In genomic region chr7:159040912-159041711, GRCh38 we compare ENCODE assay signal across 29 cellular contexts.
DNase-seq lines count a peak whose midpoint lies in the region; ATAC-seq and TF ChIP-seq lines count a peak whose summit lies in the region.
"Had no signal": no experiment of that assay in that cellular context is flagged by ENCODE, and none has a peak within 500 bp of the region (broad histone marks: within the 10 kb centered on the region; RNA-seq: fewer than 3 reads in every experiment).

No MANE protein-coding gene starts in this region.

- H2AFZ ChIP-seq in neuronal stem cell (ENCODE audit: low read length): no peak overlapping the region

- H3K4me1 ChIP-seq in neuronal stem cell (ENCODE audit: control insufficient read depth in 2 of 2, insufficient read depth in 1 of 2, low read depth in 1 of 2, low read length in 2 of 2): peaks cover 0 to 5% of the 10 kb centered on the region in 2 donors
- H3K4me1 ChIP-seq in vagina: no peaks in the 10 kb centered on the region
- H3K4me1 ChIP-seq: Caco-2, upper lobe of left lung had no signal

- H3K36me3 ChIP-seq in neuronal stem cell (replicated peaks in 1 of 2; ENCODE audit: control insufficient read depth in 2 of 2, insufficient read depth in 2 of 2, low read length in 2 of 2) (peaks cover 0 to 1% of the 10 kb centered on the region in 2 donors), vagina (no peaks in the 10 kb centered on the region)
- H3K36me3 ChIP-seq: upper lobe of left lung had no signal

- peak overlapping the region; percentile 35 for H2BK5ac ChIP-seq in neuronal stem cell (ENCODE audit: low read length)

- TF ChIP-seq CTCF in coronary artery (IDR thresholded peaks at IDR 0.05) (no peak), vagina (IDR thresholded peaks at IDR 0.05) (no peak)

- H2BK120ac ChIP-seq in neuronal stem cell (ENCODE audit: low read depth, low read length): no peak overlapping the region

- no peak overlapping the region for H2BK12ac ChIP-seq in neuronal stem cell (ENCODE audit: low read length)

- H3K9me3 ChIP-seq in neuronal stem cell (replicated peaks in 1 of 2; ENCODE audit: control insufficient read depth in 2 of 2, insufficient read depth in 1 of 2, low read depth in 1 of 2, low read length in 2 of 2) (peaks cover 2 to 11% of the 10 kb centered on the region in 2 donors), vagina (no peaks in the 10 kb centered on the region)
- H3K9me3 ChIP-seq: Caco-2, SK-N-SH, upper lobe of left lung had no signal

- H3K27me3 ChIP-seq in neuronal stem cell (ENCODE audit: control insufficient read depth in 3 of 3, insufficient read depth in 3 of 3, low read depth in 1 of 3, low read length in 3 of 3): peaks cover 0 to 14% (median 0%) of the 10 kb centered on the region in 3 experiments
- no peaks in the 10 kb centered on the region for H3K27me3 ChIP-seq in vagina
- H3K27me3 ChIP-seq: gastroesophageal sphincter, upper lobe of left lung had no signal

- H3K4ac ChIP-seq in neuronal stem cell (ENCODE audit: low read length): peak overlapping the region; percentile 28

- H3K14ac ChIP-seq in neuronal stem cell (ENCODE audit: low read length): peak overlapping the region; percentile 63

- H2BK15ac ChIP-seq in neuronal stem cell (ENCODE audit: low read length): no peak overlapping the region

- no peak overlapping the region for H2AK5ac ChIP-seq in neuronal stem cell (ENCODE audit: low read depth, low read length)

- intact Hi-C loops in cardiac septum (cut with DNase I): no loop called here
- intact Hi-C loops in left ventricle myocardium superior (cut with micrococcal nuclease): no loop called here
- intact Hi-C loops in vagina (cut with DNase I): no loop called here

- TF ChIP-seq POLR2A in vagina (IDR thresholded peaks at IDR 0.05): no peak

- H3K4me2 ChIP-seq in neuronal stem cell (ENCODE audit: insufficient read depth, low read length, poor library complexity, severe bottlenecking): no peak overlapping the region
- H3K4me2 ChIP-seq: SK-N-SH had no signal

- no peak overlapping the region for H4K91ac ChIP-seq in neuronal stem cell (ENCODE audit: low read depth, low read length, poor library complexity)

- no peaks in the 10 kb centered on the region for H3K79me1 ChIP-seq in neuronal stem cell (ENCODE audit: low read depth, low read length)

- WGBS in neuronal stem cell (ENCODE audit: extremely low coverage in 2 of 2, insufficient read length in 2 of 2, insufficient replicate concordance in 1 of 2), 2 donors: no CpG with 5 or more reads among the region's 24 CpGs

- DNase-seq in cardiac septum (ENCODE audit: low spot score): peak; percentile 74
- DNase-seq in left ventricle myocardium superior: no peak
- DNase-seq in coronary artery (ENCODE audit: low spot score): no peak
- no peak for DNase-seq in neuronal stem cell (ENCODE audit: low spot score)
- DNase-seq in vagina (ENCODE audit: extremely low spot score in 2 of 2): peak; percentile 87 to 93
- no peak for DNase-seq in RPMI8226
- no peak for DNase-seq in DMS 273 (lab: John Stamatoyannopoulos, UW; ENCODE audit: unreplicated experiment)
- DNase-seq in GM03348 (ENCODE audit: low spot score): no peak
- DNase-seq: activated CD4-positive, alpha-beta T cell treated with anti-CD3 and anti-CD28 coated beads for 36 hours; anterior cingulate cortex; Caco-2; caudate nucleus; dermis blood vessel endothelial cell; hippocampal formation; immature natural killer cell; KBM-7; left colon; MM.1S; naive thymus-derived CD4-positive, alpha-beta T cell; NCI-H1436; NCI-H2107; NCI-H446 treated with DMSO at 0.1 percent for 48 hours; occipital lobe; SK-N-SH; small intestine; T-helper 17 cell; upper lobe of left lung had no signal

- no peak overlapping the region for H4K8ac ChIP-seq in neuronal stem cell (ENCODE audit: low read depth, low read length)

- no peak for ATAC-seq in left ventricle myocardium superior
- ATAC-seq: activated CD4-positive, alpha-beta T cell treated with anti-CD3 and anti-CD28 coated beads for 36 hours; gastroesophageal sphincter; left colon; naive thymus-derived CD4-positive, alpha-beta T cell; T-helper 17 cell had no signal

- no peak overlapping the region for H3K4me3 ChIP-seq in coronary artery
- H3K4me3 ChIP-seq in neuronal stem cell (ENCODE audit: low read length in 2 of 2): no peak overlapping the region
- H3K4me3 ChIP-seq in vagina: no peak overlapping the region
- H3K4me3 ChIP-seq: gastroesophageal sphincter, upper lobe of left lung had no signal

- H3K18ac ChIP-seq in neuronal stem cell (ENCODE audit: low read length): peak overlapping the region; percentile 44

- H3K23ac ChIP-seq in neuronal stem cell (ENCODE audit: low read depth, low read length, poor library complexity): peak overlapping the region; percentile 52

- H3K9ac ChIP-seq in neuronal stem cell (ENCODE audit: low read depth, low read length, poor library complexity): no peak overlapping the region
- H3K9ac ChIP-seq: SK-N-SH had no signal

- H3K27ac ChIP-seq in coronary artery (peak overlapping the region; percentile 12 to 77), neuronal stem cell (replicated peaks; ENCODE audit: low read length) (no peak overlapping the region), vagina (no peak overlapping the region)
- H3K27ac ChIP-seq: RWPE1, upper lobe of left lung had no signal

Comparison
In these comparisons a context has a peak if more than half of its experiments do, and no peak if none do; other contexts are left out.
1. DNase-seq: peak in cardiac septum (single experiment) and vagina (2 of 2); none in left ventricle myocardium superior (single experiment), coronary artery (single experiment), neuronal stem cell (single experiment), RPMI8226 (single experiment), DMS 273 (single experiment) and GM03348 (single experiment).
2. H3K27ac ChIP-seq: peak in coronary artery (2 of 2); none in neuronal stem cell (single experiment) and vagina (single experiment).